ENCODE assay signal across 18 cellular contexts in the genomic region with DNA sequence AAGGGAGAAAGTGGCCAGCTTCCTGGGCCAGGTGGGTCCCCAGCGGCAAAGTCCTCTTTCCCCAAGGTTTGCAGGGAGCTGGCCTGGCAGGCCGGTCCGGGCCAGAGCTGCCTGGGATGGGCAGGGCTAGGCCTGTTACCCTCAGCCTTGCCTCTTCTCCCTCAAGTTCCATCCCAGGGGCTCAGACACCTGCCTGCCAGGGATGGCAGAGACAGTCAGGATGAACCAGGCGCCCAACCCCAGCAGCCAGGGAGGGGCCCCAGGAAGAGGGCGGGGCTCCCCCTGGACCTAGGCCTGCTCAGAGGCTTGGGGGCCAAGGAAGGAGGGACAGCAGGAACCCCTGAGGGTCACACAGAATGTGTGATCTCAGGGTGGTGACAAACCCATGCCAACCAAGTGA.
DNase-seq lines count a peak whose midpoint lies in the region; ATAC-seq and TF ChIP-seq lines count a peak whose summit lies in the region.
"Had no signal": no experiment of that assay in that cellular context is flagged by ENCODE, and none has a peak within 500 bp of the region (broad histone marks: within the 10 kb centered on the region; RNA-seq: fewer than 3 reads in every experiment).

No MANE protein-coding gene starts in this region.

- intact Hi-C loops in heart left ventricle (cut with DNase I) (loop anchor here in 3 of 10 donors (5.0 kb wide), 1 partner anchor 121 kb away; a partner anchor contains a TSS), Right ventricle myocardium inferior (cut with DNase I) (no loop called here), transverse colon (cut with DNase I; ENCODE audit: low total_unique reads) (no loop called here)

- no peak for TF ChIP-seq EP300 in transverse colon (IDR thresholded peaks at IDR 0.05; ENCODE audit: low read depth)

- H3K4me3 Mint-ChIP-seq in central memory CD8-positive, alpha-beta T cell: no peak overlapping the region
- no peak overlapping the region for H3K4me3 Mint-ChIP-seq in activated T-cell treated with anti-CD3 and anti-CD28 coated beads, Interleukin-2, amount 50 U/mL, for 72 hours
- H3K4me3 Mint-ChIP-seq: activated naive CD8-positive, alpha-beta T cell treated with anti-CD3 and anti-CD28 coated beads, Interleukin-2, amount 10 ng/mL, durations not matched to agents 7 days and 5 days; nephron progenitor cell had no signal

- H3K4me1 ChIP-seq in heart left ventricle (peaks cover 9 to 100% (median 68%) of the 10 kb centered on the region in 12 donors), mucosa of rectum (ENCODE audit: control insufficient read depth in 2 of 2, insufficient read depth in 2 of 2, low read length in 2 of 2) (peaks cover 52 to 68% of the 10 kb centered on the region in 2 donors), transverse colon (peaks cover 74 to 98% (median 84%) of the 10 kb centered on the region in 4 donors)

- H3K27ac ChIP-seq in heart left ventricle (peak overlapping the region in 7 of 12 donors; percentile 23 to 94 (median 67)), mucosa of rectum (ENCODE audit: low read depth in 2 of 2, low read length in 2 of 2) (peak overlapping the region; percentile 80 to 89), transverse colon (peak overlapping the region; percentile 83 to 95 (median 94))

- H3K36me3 ChIP-seq in heart left ventricle (no peaks in the 10 kb centered on the region), mucosa of rectum (ENCODE audit: control insufficient read depth in 2 of 2, insufficient read depth in 2 of 2, low read length in 2 of 2) (no peaks in the 10 kb centered on the region), transverse colon (no peaks in the 10 kb centered on the region)
- H3K36me3 ChIP-seq: BE2C had no signal

- in situ Hi-C loops in transverse colon (cut with MboI; ENCODE audit: low pct_ligation_motif_present in 1 of 4, low pct_unique_long_range_greater_than_20kb in 1 of 4, low sequenced_read_pairs in 3 of 4): loop anchor here in 1 of 4 donors (25.0 kb wide), 1 partner anchor 186 kb away; no protein-coding TSS in a partner anchor

- ATAC-seq in heart left ventricle (no peak), Right ventricle myocardium inferior (no peak)
- no peak for ATAC-seq in central memory CD8-positive, alpha-beta T cell (replicated peaks; ENCODE audit: extremely low read depth, poor library complexity, severe bottlenecking)
- ATAC-seq in activated T-cell treated with anti-CD3 and anti-CD28 coated beads, Interleukin-2, amount 50 U/mL, for 72 hours (replicated peaks in 1 of 2): no peak
- ATAC-seq: stimulated activated naive CD8-positive, alpha-beta T cell treated with anti-CD3 and anti-CD28 coated beads, Interleukin-15, Interleukin-2, amounts not matched to agents 100 U/mL and 50 U/mL, for 24 hours had no signal

- H3K9me3 ChIP-seq in heart left ventricle (no peaks in the 10 kb centered on the region), mucosa of rectum (ENCODE audit: control insufficient read depth in 2 of 2, low read length in 2 of 2) (no peaks in the 10 kb centered on the region), transverse colon (no peaks in the 10 kb centered on the region)
- H3K9me3 ChIP-seq: BE2C had no signal

- peak overlapping the region in 1 of 2 donors; percentile 70 for H3K9ac ChIP-seq in mucosa of rectum (ENCODE audit: low read depth in 1 of 2, low read length in 2 of 2)

- H3K27me3 ChIP-seq in heart left ventricle (no peaks in the 10 kb centered on the region), mucosa of rectum (ENCODE audit: control insufficient read depth in 2 of 2, insufficient read depth in 2 of 2, low read length in 2 of 2) (no peaks in the 10 kb centered on the region), transverse colon (no peaks in the 10 kb centered on the region)
- H3K27me3 ChIP-seq: BE2C had no signal

- TF ChIP-seq CTCF in heart left ventricle (IDR thresholded peaks at IDR 0.05) (no peak), transverse colon (IDR thresholded peaks at IDR 0.05) (no peak)

- no peaks in the 10 kb centered on the region for H3K9me3 Mint-ChIP-seq in central memory CD8-positive, alpha-beta T cell
- no peaks in the 10 kb centered on the region for H3K9me3 Mint-ChIP-seq in activated T-cell treated with anti-CD3 and anti-CD28 coated beads, Interleukin-2, amount 50 U/mL, for 72 hours
- H3K9me3 Mint-ChIP-seq: activated naive CD8-positive, alpha-beta T cell treated with anti-CD3 and anti-CD28 coated beads, Interleukin-2, amount 10 ng/mL, durations not matched to agents 7 days and 5 days; nephron progenitor cell had no signal

- no peak overlapping the region for H3K4me3 ChIP-seq in heart left ventricle
- peak overlapping the region in 1 of 2 donors; percentile 16 for H3K4me3 ChIP-seq in mucosa of rectum (ENCODE audit: low read length in 2 of 2)
- peak overlapping the region in 1 of 4 donors; percentile 10 for H3K4me3 ChIP-seq in transverse colon
- H3K4me3 ChIP-seq: skin epidermis had no signal

- H3K4me1 Mint-ChIP-seq in central memory CD8-positive, alpha-beta T cell: peaks cover 28% of the 10 kb centered on the region
- peaks cover 4% of the 10 kb centered on the region for H3K4me1 Mint-ChIP-seq in activated T-cell treated with anti-CD3 and anti-CD28 coated beads, Interleukin-2, amount 50 U/mL, for 72 hours (ENCODE audit: low read depth)

- DNase-seq in heart left ventricle (no peak), Right ventricle myocardium inferior (ENCODE audit: missing footprints) (no peak), transverse colon (peak; percentile 38), NCI-H69 (lab: John Stamatoyannopoulos, UW) (no peak), SW 1271 (lab: John Stamatoyannopoulos, UW) (no peak)
- no peak for DNase-seq in central memory CD8-positive, alpha-beta T cell (ENCODE audit: low spot score in 2 of 2)
- no peak for DNase-seq in activated T-cell treated with anti-CD3 and anti-CD28 coated beads, Interleukin-2, amount 50 U/mL, for 72 hours
- DNase-seq: activated CD4-positive, alpha-beta T cell treated with anti-CD3 and anti-CD28 coated beads for 48 hours; activated naive CD8-positive, alpha-beta T cell treated with anti-CD3 and anti-CD28 coated beads, Interleukin-2, amount 10 ng/mL, durations not matched to agents 7 days and 5 days; BE2C; mesendoderm; NCI-H748 treated with DMSO at 0.1 percent for 48 hours; nephron progenitor cell; posterior cingulate gyrus; Right ventricle myocardium superior; stimulated activated naive CD8-positive, alpha-beta T cell treated with anti-CD3 and anti-CD28 coated beads, Interleukin-15, Interleukin-2, amounts not matched to agents 100 U/mL and 50 U/mL, for 24 hours had no signal

- H3K27ac Mint-ChIP-seq in central memory CD8-positive, alpha-beta T cell (ENCODE audit: low read depth): peak overlapping the region; percentile 93
- no peak overlapping the region for H3K27ac Mint-ChIP-seq in activated T-cell treated with anti-CD3 and anti-CD28 coated beads, Interleukin-2, amount 50 U/mL, for 72 hours

- WGBS in heart left ventricle, 4 donors: 61 to 92% (median 86%) methylated on average over 3 to 5 of the region's 5 CpGs
- 57% methylated on average over 5 of the region's 5 CpGs; no CpG with 5 or more reads in 1 of the 2 donors for WGBS in transverse colon (ENCODE audit: low coverage in 1 of 2), 2 donors

- peaks cover 25% of the 10 kb centered on the region for H3K36me3 Mint-ChIP-seq in central memory CD8-positive, alpha-beta T cell (ENCODE audit: insufficient read depth)
- no peaks in the 10 kb centered on the region for H3K36me3 Mint-ChIP-seq in activated T-cell treated with anti-CD3 and anti-CD28 coated beads, Interleukin-2, amount 50 U/mL, for 72 hours (ENCODE audit: insufficient read depth in 2 of 2)
- H3K36me3 Mint-ChIP-seq: activated naive CD8-positive, alpha-beta T cell treated with anti-CD3 and anti-CD28 coated beads, Interleukin-2, amount 10 ng/mL, durations not matched to agents 7 days and 5 days had no signal

- TF ChIP-seq POLR2A in heart left ventricle (IDR thresholded peaks at IDR 0.05) (no peak), transverse colon (IDR thresholded peaks at IDR 0.05) (no peak)

- H3K27me3 Mint-ChIP-seq in central memory CD8-positive, alpha-beta T cell: no peaks in the 10 kb centered on the region
- no peaks in the 10 kb centered on the region for H3K27me3 Mint-ChIP-seq in activated T-cell treated with anti-CD3 and anti-CD28 coated beads, Interleukin-2, amount 50 U/mL, for 72 hours (ENCODE audit: low read depth)
- H3K27me3 Mint-ChIP-seq: activated naive CD8-positive, alpha-beta T cell treated with anti-CD3 and anti-CD28 coated beads, Interleukin-2, amount 10 ng/mL, durations not matched to agents 7 days and 5 days had no signal
